ENCODE assay signal across 1 cellular context in genomic region chr5:64939772-64940510, GRCh38.
TF ChIP-seq lines count a peak whose summit lies in the region.

No MANE protein-coding gene starts in this region.

TF ChIP-seq in K562, 482 proteins besides CTCF, POLR2A, EP300 and RAD21 (continued from another document):
- TF ChIP-seq ZNF318 (IDR thresholded peaks at IDR 0.05; ENCODE audit: borderline replicate concordance in 1 of 2, low read depth in 1 of 2) (no peak), ZNF609 (CRISPR knock-in tag; IDR thresholded peaks at IDR 0.05; ENCODE audit: borderline replicate concordance) (no peak), ZNF584 (CRISPR knock-in tag; IDR thresholded peaks at IDR 0.05; ENCODE audit: low read depth) (no peak)
